Comparison of ENCODE assay signal across 8 cellular contexts in genomic region chr5:13987843-13988464, GRCh38. TPM values are rescaled to one million over a fixed set of nuclear protein-coding genes. Genes with fewer than 3 reads are reported as not detected.
DNase-seq lines count a peak whose midpoint lies in the region; ATAC-seq and TF ChIP-seq lines count a peak whose summit lies in the region.

No MANE protein-coding gene starts in this region.

- no peak overlapping the region for H3K18ac ChIP-seq in mesenchymal stem cell (ENCODE audit: low read depth in 1 of 2, low read length in 2 of 2)

- no peak overlapping the region for H4K8ac ChIP-seq in mesenchymal stem cell (ENCODE audit: low read length)

- no peak overlapping the region for H3K4ac ChIP-seq in mesenchymal stem cell (ENCODE audit: low read depth in 1 of 2, low read length in 2 of 2)

- H3K27me3 ChIP-seq in dorsolateral prefrontal cortex (peaks cover 0 to 13% (median 0%) of the 10 kb centered on the region in 45 donors), mesenchymal stem cell (ENCODE audit: control insufficient read depth in 1 of 2, insufficient read depth in 1 of 2, low read length in 2 of 2) (no peaks in the 10 kb centered on the region)

- DNase-seq in Daoy (ENCODE audit: low read depth) (peak; percentile 67), LoVo (ENCODE audit: low spot score) (peak; percentile 71), RKO (ENCODE audit: low spot score) (peak; percentile 66), dorsolateral prefrontal cortex (peak in 6 of 10 donors; percentile 42 to 69 (median 47)), mesenchymal stem cell (peak; percentile 71), GF-D8 (lab: John Stamatoyannopoulos, UW) (no peak)
- no peak for DNase-seq in effector CD4-positive, alpha-beta T cell

- H3K4me1 ChIP-seq in mesenchymal stem cell (ENCODE audit: control insufficient read depth, insufficient read depth, low read depth, low read length), result peaks cover 8% of the 10 kb centered on the region

- TF ChIP-seq CTCF in dorsolateral prefrontal cortex (IDR thresholded peaks at IDR 0.05 in 54 of 56, conservative IDR thresholded peaks at IDR 0.05 in 2 of 56; ENCODE audit: low read depth in 1 of 56, partially characterized antibody in 56 of 56), result peak; percentile 69 to 95 (median 85)

- WGBS in mesenchymal stem cell, result 32% methylated on average over 4 of the region's 7 CpGs

- no peak overlapping the region for H2BK5ac ChIP-seq in mesenchymal stem cell (ENCODE audit: low read depth, low read length, poor library complexity, severe bottlenecking)

- no peak overlapping the region for H3K4me2 ChIP-seq in mesenchymal stem cell (ENCODE audit: low read length, poor library complexity, severe bottlenecking)

- H3K14ac ChIP-seq in mesenchymal stem cell (ENCODE audit: low read length in 2 of 2), result no peak overlapping the region

- no peaks in the 10 kb centered on the region for H3K9me3 ChIP-seq in mesenchymal stem cell (ENCODE audit: control insufficient read depth, low read length)

- H2BK120ac ChIP-seq in mesenchymal stem cell (ENCODE audit: low read depth, low read length), result no peak overlapping the region

- peaks cover 5% of the 10 kb centered on the region for H3K79me1 ChIP-seq in mesenchymal stem cell (replicated peaks; ENCODE audit: low read length, poor library complexity, severe bottlenecking)

- no peak overlapping the region for H2AFZ ChIP-seq in mesenchymal stem cell (ENCODE audit: low read depth, low read length)

- intact Hi-C loops in dorsolateral prefrontal cortex (cut with DNase I), result loop anchor here (5.0 to 10.0 kb wide), 4 partner anchors 279 to 1027 kb away; no protein-coding TSS in a partner anchor

- ATAC-seq in GM21360 (IDR thresholded peaks at IDR 0.05; ENCODE audit: unreplicated experiment), result peak; percentile 68

- H3K36me3 ChIP-seq in mesenchymal stem cell (ENCODE audit: control insufficient read depth in 1 of 2, insufficient read depth in 2 of 2, low read depth in 1 of 2, low read length in 2 of 2), result no peaks in the 10 kb centered on the region

- no peak overlapping the region for H4K91ac ChIP-seq in mesenchymal stem cell (ENCODE audit: low read length)

- no peak overlapping the region for H2BK12ac ChIP-seq in mesenchymal stem cell (ENCODE audit: low read length in 2 of 2)

- H2BK15ac ChIP-seq in mesenchymal stem cell (ENCODE audit: low read depth, poor library complexity, severe bottlenecking), result no peak overlapping the region

- H3K27ac ChIP-seq in dorsolateral prefrontal cortex (no peak overlapping the region), mesenchymal stem cell (ENCODE audit: low read length, poor library complexity, severe bottlenecking) (no peak overlapping the region)

- H3K23ac ChIP-seq in mesenchymal stem cell (ENCODE audit: low read length in 2 of 2), result no peak overlapping the region

- H3K4me3 ChIP-seq in dorsolateral prefrontal cortex (no peak overlapping the region), mesenchymal stem cell (ENCODE audit: insufficient read depth in 1 of 2, low read depth in 1 of 2, low read length in 2 of 2) (no peak overlapping the region)

- no peak overlapping the region for H2AK5ac ChIP-seq in mesenchymal stem cell (ENCODE audit: low read length, severe bottlenecking)

- peak overlapping the region; percentile 16 for H3K9ac ChIP-seq in mesenchymal stem cell (ENCODE audit: low read length)

RNA-seq across cellular contexts. Expression of gene DNAH5, which starts 43.5 kb away (rescaled TPM):
- 6.1 and 12.3 TPM in 2 replicates for total RNA-seq in Daoy (2014; rRNA removed; shearing (Covaris generic))
- 1 to 10 TPM; 1.0 to 4.6 (median 2.4) TPM for total RNA-seq in dorsolateral prefrontal cortex
- 2.2 TPM for polyA plus RNA-seq in mesenchymal stem cell (2013, experiment 1 of 2)
- polyA plus RNA-seq in mesenchymal stem cell (2013, experiment 2 of 2), result 2.3 TPM

Comparison
In these comparisons a context has a peak if more than half of its experiments do, and no peak if none do; other contexts are left out.
1. DNase-seq: peak in Daoy (single experiment), LoVo (single experiment), RKO (single experiment), dorsolateral prefrontal cortex (6 of 10) and mesenchymal stem cell (single experiment); none in effector CD4-positive, alpha-beta T cell (single experiment) and GF-D8 (single experiment).